Comparison of ENCODE assay signal across 14 cellular contexts in the genomic region with DNA sequence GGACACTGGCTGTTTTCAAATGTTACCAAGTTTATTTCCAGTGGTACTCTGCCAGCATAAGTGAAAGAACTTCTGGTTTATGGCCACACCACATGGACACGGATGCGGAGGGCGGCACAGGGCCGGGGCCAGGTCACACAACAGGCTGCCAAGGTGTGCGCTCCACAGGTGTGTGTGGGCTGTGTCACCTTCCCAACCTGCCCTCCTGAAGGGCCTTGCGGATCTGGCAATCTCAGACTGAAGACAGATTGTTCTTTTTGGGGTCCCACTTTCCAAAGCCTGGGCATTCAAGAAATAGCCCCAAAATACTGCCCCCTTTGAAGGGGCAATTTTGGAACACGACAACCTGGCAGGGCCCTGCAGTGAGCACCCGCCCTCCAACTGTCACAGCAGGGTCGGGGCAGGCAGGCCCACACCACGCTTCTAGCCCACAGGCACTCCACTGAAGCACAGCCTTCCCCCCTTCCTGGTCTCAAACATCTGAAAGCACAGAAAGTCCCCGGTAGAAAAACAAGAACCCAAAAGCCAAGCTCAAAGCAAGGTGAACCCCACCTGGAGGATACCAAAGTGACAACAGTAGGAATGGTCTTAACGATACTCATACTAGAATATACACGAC. TPM values are rescaled to one million over a fixed set of nuclear protein-coding genes. Genes with fewer than 3 reads are reported as not detected.
DNase-seq lines count a peak whose midpoint lies in the region; ATAC-seq, FAIRE-seq and TF ChIP-seq lines count a peak whose summit lies in the region.
"Had no signal": no experiment of that assay in that cellular context is flagged by ENCODE, and none has a peak within 500 bp of the region (broad histone marks: within the 10 kb centered on the region; RNA-seq: fewer than 3 reads in every experiment).

No MANE protein-coding gene starts in this region.

- H4K91ac ChIP-seq in H1 (replicated peaks; ENCODE audit: insufficient read length, low read length) = no peak overlapping the region

- H3K23me2 ChIP-seq in H1 (ENCODE audit: low read depth, low read length) = peaks cover 6% of the 10 kb centered on the region

- no peak for TF ChIP-seq CTCF in CD4-positive, alpha-beta T cell (IDR thresholded peaks at IDR 0.05)
- no peak for TF ChIP-seq CTCF in H1 (IDR thresholded peaks at IDR 0.05; ENCODE audit: control extremely low read depth in 1 of 3, insufficient read depth in 1 of 3, low read depth in 1 of 3, low read length in 3 of 3)
- TF ChIP-seq CTCF in progenitor cell of endocrine pancreas (IDR thresholded peaks at IDR 0.05; ENCODE audit: unreplicated experiment) = no peak

- no peak overlapping the region for H4K5ac ChIP-seq in H1 (ENCODE audit: insufficient read length, low read depth, low read length)

- peak overlapping the region; percentile 40 for H3K27ac ChIP-seq in CD4-positive, alpha-beta T cell (ENCODE audit: low read depth, low read length)
- H3K27ac ChIP-seq in H1 (ENCODE audit: low read depth, low read length) = no peak overlapping the region

- H3K4me3 ChIP-seq in H1 (ENCODE audit: extremely low read depth in 1 of 4, insufficient read depth in 2 of 4, low read depth in 3 of 4, low read length in 4 of 4) = no peak overlapping the region
- H3K4me3 ChIP-seq in MG63 = no peak overlapping the region

- H2AFZ ChIP-seq in H1 (ENCODE audit: low read length) = no peak overlapping the region

- CTCF ChIA-PET in CD4-positive, alpha-beta T cell (lab: Charles Lee) = interaction anchor here (1.1 kb wide), 1 partner anchor 26 kb away, joined by 3 read pairs; no protein-coding TSS in a partner anchor
- CTCF ChIA-PET in T-cell (lab: Charles Lee) = no interaction called here
- CTCF ChIA-PET in H1 (lab: Charles Lee; ENCODE audit: partially characterized antibody) = interaction anchor here (1.0 to 1.8 kb wide), 3 partner anchors 27 to 52 kb away, joined by 3 to 8 read pairs (median 3); no protein-coding TSS in a partner anchor
- CTCF ChIA-PET in HEK293T (lab: Yijun Ruan, JAX) = no interaction called here

- no peak for TF ChIP-seq EP300 in H1 (IDR thresholded peaks at IDR 0.05; ENCODE audit: borderline replicate concordance in 1 of 2, low read depth in 2 of 2, low read length in 2 of 2)

- no peak overlapping the region for H4K8ac ChIP-seq in H1 (ENCODE audit: extremely low read depth, insufficient read depth, low read length)

- peak overlapping the region; percentile 17 for H3K4ac ChIP-seq in H1 (replicated peaks; ENCODE audit: insufficient read length, low read depth, low read length)

- no peaks in the 10 kb centered on the region for H3K9me3 Mint-ChIP-seq in CD4-positive, alpha-beta T cell
- no peaks in the 10 kb centered on the region for H3K9me3 Mint-ChIP-seq in T-cell
- no peaks in the 10 kb centered on the region for H3K9me3 Mint-ChIP-seq in progenitor cell of endocrine pancreas (ENCODE audit: low read depth)

- no peaks in the 10 kb centered on the region for H3K27me3 ChIP-seq in CD4-positive, alpha-beta T cell (ENCODE audit: control insufficient read depth, insufficient read depth, low read length)
- H3K27me3 ChIP-seq in H1 (replicated peaks in 1 of 4; ENCODE audit: control insufficient read depth in 3 of 4, extremely low read depth in 1 of 4, insufficient read depth in 3 of 4, low read length in 3 of 4) (peaks cover 0 to 5% (median 5%) of the 10 kb centered on the region in 4 experiments; a peak in 3 of 7 replicates), MG63 (no peaks in the 10 kb centered on the region)

- H2BK15ac ChIP-seq in H1 (ENCODE audit: low read length) = no peak overlapping the region

- H3K4me2 ChIP-seq in H1 (ENCODE audit: insufficient read depth in 1 of 2, low read depth in 2 of 2, low read length in 2 of 2) = peak overlapping the region in 1 of 2 experiments; percentile 12; a peak in 1 of 4 replicates

- TF ChIP-seq RAD21 in H1 (IDR thresholded peaks at IDR 0.05 in 1 of 2, conservative IDR thresholded peaks at IDR 0.05 in 1 of 2; ENCODE audit: low read depth in 2 of 2, low read length in 2 of 2) = no peak

- no peak overlapping the region for H2AK5ac ChIP-seq in H1 (ENCODE audit: low read depth, low read length)

- no peak for FAIRE-seq in H1 (lab: Jason Lieb, UNC)
- FAIRE-seq: urothelium cell line had no signal

- peak in 1 of 10 experiments; percentile 13 for DNase-seq in CD4-positive, alpha-beta T cell
- DNase-seq in T-cell = peak in 12 of 34 experiments; percentile 15 to 55 (median 28)
- DNase-seq in H1 (ENCODE audit: low read depth in 1 of 2, low spot score in 2 of 2) = no peak
- DNase-seq in progenitor cell of endocrine pancreas (ENCODE audit: low spot score, unreplicated experiment) = no peak
- DNase-seq in stimulated activated CD8-positive, alpha-beta memory T cell treated with anti-CD3 and anti-CD28 coated beads, Interleukin-4, amount 100 ng/mL, for 48 hours = no peak
- DNase-seq in MG63 = no peak
- DNase-seq in HEK293T (ENCODE audit: extremely low spot score) = no peak
- DNase-seq: cerebellar nuclear complex; NCI-H1048; NK-92 treated with Interleukin-12 subunit alpha and Interleukin-12 subunit beta, amount 100 ng/mL, for 24 hours; stimulated activated CD4-positive, alpha-beta T cell treated with anti-CD3 and anti-CD28 coated beads, Interleukin-1b, Interleukin-23, amount 100 ng/mL, for 48 hours had no signal

- no peak overlapping the region for H2BK20ac ChIP-seq in H1 (ENCODE audit: low read length)

- no peaks in the 10 kb centered on the region for H3K27me3 Mint-ChIP-seq in CD4-positive, alpha-beta T cell
- H3K27me3 Mint-ChIP-seq in T-cell = no peaks in the 10 kb centered on the region
- peaks cover 1% of the 10 kb centered on the region for H3K27me3 Mint-ChIP-seq in progenitor cell of endocrine pancreas

- H2BK120ac ChIP-seq in H1 (replicated peaks; ENCODE audit: low read depth, low read length) = no peak overlapping the region

- intact Hi-C loops in CD4-positive, alpha-beta T cell (cut with DNase I, micrococcal nuclease) = loop anchor here (1.0 to 5.0 kb wide), 2 partner anchors 33 to 51 kb away; no protein-coding TSS in a partner anchor

- no peak overlapping the region for H2BK5ac ChIP-seq in H1 (ENCODE audit: low read depth, low read length)

- no peak overlapping the region for H2BK12ac ChIP-seq in H1 (ENCODE audit: low read depth, low read length)

- H3K14ac ChIP-seq in H1 (ENCODE audit: insufficient read length) = no peak overlapping the region

- peaks cover 52 to 76% of the 10 kb centered on the region in 2 experiments for H3K79me2 ChIP-seq in H1 (ENCODE audit: control insufficient read depth in 1 of 2, insufficient read depth in 2 of 2, low read length in 2 of 2)

- peaks cover 35% of the 10 kb centered on the region for H3K79me1 ChIP-seq in H1 (ENCODE audit: low read depth, low read length)

- H3K4me1 ChIP-seq in H1 (replicated peaks in 1 of 4; ENCODE audit: control insufficient read depth in 3 of 4, insufficient read depth in 4 of 4, low read length in 3 of 4) = peaks cover 0 to 30% (median 7%) of the 10 kb centered on the region in 4 experiments; a peak in 6 of 7 replicates

- H3K4me3 Mint-ChIP-seq in CD4-positive, alpha-beta T cell = peak overlapping the region; percentile 90
- H3K4me3 Mint-ChIP-seq in T-cell (peak overlapping the region; percentile 57 to 95 (median 87)), progenitor cell of endocrine pancreas (ENCODE audit: low read depth) (peak overlapping the region; percentile 96)

- no peak overlapping the region for H3K9ac ChIP-seq in H1 (replicated peaks in 1 of 4; ENCODE audit: extremely low read depth in 1 of 4, low read depth in 3 of 4, low read length in 3 of 4)

- H4K20me1 ChIP-seq in H1 (replicated peaks in 1 of 2; ENCODE audit: control insufficient read depth in 1 of 2, insufficient read depth in 2 of 2, low read length in 2 of 2) = peaks cover 50 to 56% of the 10 kb centered on the region in 2 experiments

- TF ChIP-seq POLR2A in H1 (IDR thresholded peaks at IDR 0.05; ENCODE audit: control extremely low read depth in 1 of 2, low read depth in 2 of 2, low read length in 2 of 2) (no peak; a peak in 1 of 3 replicates), GM18505 (IDR thresholded peaks at IDR 0.05; ENCODE audit: borderline replicate concordance, extremely low read depth, insufficient read depth, insufficient read length) (no peak)

- H3K23ac ChIP-seq in H1 (ENCODE audit: insufficient read length) = no peak overlapping the region

- no peak for ATAC-seq in CD4-positive, alpha-beta T cell (ENCODE audit: poor library complexity)
- peak in 1 of 4 experiments; percentile 16 for ATAC-seq in T-cell (replicated peaks in 1 of 4)
- ATAC-seq in GM18505 (IDR thresholded peaks at IDR 0.05; ENCODE audit: unreplicated experiment) = no peak

- peak overlapping the region; percentile 85 for H3K27ac Mint-ChIP-seq in CD4-positive, alpha-beta T cell
- H3K27ac Mint-ChIP-seq in T-cell (peak overlapping the region; percentile 74 to 93), progenitor cell of endocrine pancreas (peak overlapping the region; percentile 76)

- no peak overlapping the region for H3K56ac ChIP-seq in H1 (replicated peaks; ENCODE audit: insufficient read length, low read depth, low read length)

- WGBS in H1 (ENCODE audit: extremely low coverage in 1 of 2, insufficient coverage in 1 of 2, insufficient read length in 1 of 2, insufficient replicate concordance in 2 of 2, low coverage in 1 of 2, low lambda C conversion rate in 2 of 2, missing lambda C conversion rate in 1 of 2), 2 experiments = 95% methylated on average over 13 of the region's 13 CpGs; no CpG with 5 or more reads in 1 of the 2 experiments

- no peak overlapping the region for H3K18ac ChIP-seq in H1 (ENCODE audit: extremely low read depth, low read length)

- peaks cover 74% of the 10 kb centered on the region for H3K36me3 Mint-ChIP-seq in CD4-positive, alpha-beta T cell (ENCODE audit: low read depth)
- H3K36me3 Mint-ChIP-seq in T-cell (peaks cover 37% of the 10 kb centered on the region), progenitor cell of endocrine pancreas (ENCODE audit: insufficient read depth) (peaks cover 33% of the 10 kb centered on the region)

- no peaks in the 10 kb centered on the region for H3K9me3 ChIP-seq in CD4-positive, alpha-beta T cell (ENCODE audit: control insufficient read depth, low read length)
- H3K9me3 ChIP-seq in H1 (ENCODE audit: insufficient read depth in 2 of 2, low read depth in 1 of 2, low read length in 1 of 2) (no peaks in the 10 kb centered on the region), MG63 (no peaks in the 10 kb centered on the region)

- peaks cover 64% of the 10 kb centered on the region for H3K4me1 Mint-ChIP-seq in CD4-positive, alpha-beta T cell (ENCODE audit: low read depth)
- H3K4me1 Mint-ChIP-seq in T-cell (peaks cover 69 to 75% (median 70%) of the 10 kb centered on the region in 3 donors), progenitor cell of endocrine pancreas (ENCODE audit: low read depth) (peaks cover 55% of the 10 kb centered on the region)

- H3K36me3 ChIP-seq in H1 (ENCODE audit: control insufficient read depth in 2 of 4, insufficient read depth in 4 of 4, low read length in 3 of 4) = peaks cover 10 to 38% (median 16%) of the 10 kb centered on the region in 4 experiments
- H3K36me3 ChIP-seq in MG63 = peaks cover 66% of the 10 kb centered on the region

- POLR2A ChIA-PET in CD4-positive, alpha-beta T cell (lab: Charles Lee) = interaction anchor here (0.6 to 2.0 kb wide), 3 partner anchors 27 to 69 kb away, joined by 3 to 7 read pairs (median 3); no protein-coding TSS in a partner anchor
- POLR2A ChIA-PET in T-cell (lab: Charles Lee) = interaction anchor here in 1 of 2 donors (0.5 kb wide), 1 partner anchor 41 kb away, joined by 5 read pairs; no protein-coding TSS in a partner anchor
- POLR2A ChIA-PET in H1 (lab: Charles Lee; ENCODE audit: partially characterized antibody) = interaction anchor here (0.9 to 6.4 kb wide), 8 partner anchors 12 to 33 kb away, joined by 3 to 39 read pairs (median 4); no protein-coding TSS in a partner anchor
- POLR2A ChIA-PET in HEK293T (lab: Yijun Ruan, JAX) = interaction anchor here (1.0 to 1.7 kb wide), 4 partner anchors 15 to 23 kb away, joined by 3 to 4 read pairs (median 4); no protein-coding TSS in a partner anchor

RNA-seq across cellular contexts. Expression of a gene that starts 3.5 kb away (rescaled TPM):
- total RNA-seq in CD4-positive, alpha-beta T cell = 100 to 1,000 TPM; 277 to 286 TPM
- total RNA-seq in T-cell (100 to 1,000 TPM; 177 to 273 (median 194) TPM), progenitor cell of endocrine pancreas (224 and 227 TPM in 2 replicates)
- total RNA-seq in H1 (2021; fragmentation: NEBNext Ultra II Directional; extraction: Animal tissue kit (Norgen Biotek cat#: 25700)) = 103 and 107 TPM in 2 replicates
- polyA plus RNA-seq in H1 (2011; rRNA removed) = 73.5 and 114 TPM in 2 replicates
- 90.3 TPM for polyA plus RNA-seq in H1 (2011; cell fraction: cytosol; rRNA removed)
- 219 TPM for polyA plus RNA-seq in H1 (2011; cell fraction: nucleus; rRNA removed)
- 88.4 to 98.7 TPM (median 95.5 TPM) in 4 replicates for polyA plus RNA-seq in H1 (2012, experiment 1 of 2)
- 70.5 TPM for polyA plus RNA-seq in H1 (2012, experiment 2 of 2)
- polyA plus RNA-seq in H1 (2013, experiment 1 of 2) = 70.2 TPM
- 70.1 TPM for polyA plus RNA-seq in H1 (2013, experiment 2 of 2)
- 71.2 and 71.6 TPM in 2 replicates for polyA minus RNA-seq in H1 (2011; rRNA and poly(A)+ RNA removed)
- polyA minus RNA-seq in H1 (2011; cell fraction: cytosol; rRNA and poly(A)+ RNA removed) = 31.2 TPM
- polyA minus RNA-seq in H1 (2011; cell fraction: nucleus; rRNA and poly(A)+ RNA removed) = 60.9 TPM
- 60.2 and 104 TPM in 2 replicates for total RNA-seq in MG63 (2014; rRNA removed; shearing (Covaris generic); ENCODE audit: low replicate concordance)

RNA-seq across cellular contexts. Expression of a gene that starts 41.1 kb away (rescaled TPM):
- total RNA-seq in CD4-positive, alpha-beta T cell = 10 to 100 TPM; 93.4 to 99.0 TPM
- total RNA-seq in T-cell (10 to 100 TPM; 31.9 to 47.3 (median 40.9) TPM), progenitor cell of endocrine pancreas (5.4 and 5.9 TPM in 2 replicates)
- total RNA-seq in H1 (2021; fragmentation: NEBNext Ultra II Directional; extraction: Animal tissue kit (Norgen Biotek cat#: 25700)) = 3.6 and 3.8 TPM in 2 replicates
- polyA plus RNA-seq in H1 (2011; rRNA removed) = 8.7 and 12.2 TPM in 2 replicates
- polyA plus RNA-seq in H1 (2011; cell fraction: cytosol; rRNA removed) = 10.9 TPM
- polyA plus RNA-seq in H1 (2011; cell fraction: nucleus; rRNA removed) = 11.1 TPM
- 4.4 to 12.8 TPM (median 9.7 TPM) in 4 replicates for polyA plus RNA-seq in H1 (2012, experiment 1 of 2)
- 4.5 TPM for polyA plus RNA-seq in H1 (2012, experiment 2 of 2)
- 15.4 TPM for polyA plus RNA-seq in H1 (2013, experiment 1 of 2)
- polyA plus RNA-seq in H1 (2013, experiment 2 of 2) = 12.6 TPM
- polyA minus RNA-seq in H1 (2011; rRNA and poly(A)+ RNA removed) = 5.7 and 10.2 TPM in 2 replicates
- polyA minus RNA-seq in H1 (2011; cell fraction: cytosol; rRNA and poly(A)+ RNA removed) = 18.5 TPM
- 9.7 TPM for polyA minus RNA-seq in H1 (2011; cell fraction: nucleus; rRNA and poly(A)+ RNA removed)
- 529 and 652 TPM in 2 replicates for total RNA-seq in MG63 (2014; rRNA removed; shearing (Covaris generic); ENCODE audit: low replicate concordance)

RNA-seq across cellular contexts. Expression of a gene that starts 47.4 kb away (rescaled TPM):
- total RNA-seq in CD4-positive, alpha-beta T cell = 100 to 1,000 TPM; 225 to 234 TPM
- total RNA-seq in T-cell (100 to 1,000 TPM; 104 to 265 (median 135) TPM), progenitor cell of endocrine pancreas (0.31 and 0.46 TPM in 2 replicates)
- 0.86 and 1.3 TPM in 2 replicates for total RNA-seq in H1 (2021; fragmentation: NEBNext Ultra II Directional; extraction: Animal tissue kit (Norgen Biotek cat#: 25700))
- 0.83 and 1.8 TPM in 2 replicates for polyA plus RNA-seq in H1 (2011; rRNA removed)
- 0.90 TPM for polyA plus RNA-seq in H1 (2011; cell fraction: cytosol; rRNA removed)
- polyA plus RNA-seq in H1 (2011; cell fraction: nucleus; rRNA removed) = 1.3 TPM
- polyA plus RNA-seq in H1 (2012, experiment 1 of 2) = 0.37 to 2.0 TPM (median 1.2 TPM) in 4 replicates
- polyA plus RNA-seq in H1 (2012, experiment 2 of 2) = 0.37 TPM
- polyA plus RNA-seq in H1 (2013, experiment 1 of 2) = 1.7 TPM
- polyA plus RNA-seq in H1 (2013, experiment 2 of 2) = 1.9 TPM
- 0.12 TPM in 1 of 2 replicates, not detected in the other for polyA minus RNA-seq in H1 (2011; rRNA and poly(A)+ RNA removed)
- polyA minus RNA-seq in H1 (2011; cell fraction: cytosol; rRNA and poly(A)+ RNA removed) = not detected
- polyA minus RNA-seq in H1 (2011; cell fraction: nucleus; rRNA and poly(A)+ RNA removed) = 0.50 TPM
- not detected in 2 replicates for total RNA-seq in MG63 (2014; rRNA removed; shearing (Covaris generic); ENCODE audit: low replicate concordance)
- total RNA-seq: myocyte had no signal

RNA-seq across cellular contexts. Expression of a gene that starts 57.3 kb away (rescaled TPM):
- 100 to 1,000 TPM; 129 to 135 TPM for total RNA-seq in CD4-positive, alpha-beta T cell
- total RNA-seq in T-cell = 100 to 1,000 TPM in 3 of 5 donors, 10 to 100 TPM in 2; 86.4 to 127 (median 103) TPM
- 12.6 and 12.9 TPM in 2 replicates for total RNA-seq in H1 (2021; fragmentation: NEBNext Ultra II Directional; extraction: Animal tissue kit (Norgen Biotek cat#: 25700))
- 8.4 and 10.1 TPM in 2 replicates for polyA plus RNA-seq in H1 (2011; rRNA removed)
- polyA plus RNA-seq in H1 (2011; cell fraction: cytosol; rRNA removed) = 8.7 TPM
- polyA plus RNA-seq in H1 (2011; cell fraction: nucleus; rRNA removed) = 44.1 TPM
- polyA plus RNA-seq in H1 (2012, experiment 1 of 2) = 10.7 to 12.8 TPM (median 12.1 TPM) in 4 replicates
- polyA plus RNA-seq in H1 (2012, experiment 2 of 2) = 6.4 TPM
- 9.8 TPM for polyA plus RNA-seq in H1 (2013, experiment 1 of 2)
- 7.5 TPM for polyA plus RNA-seq in H1 (2013, experiment 2 of 2)
- polyA minus RNA-seq in H1 (2011; rRNA and poly(A)+ RNA removed) = 7.7 and 10.1 TPM in 2 replicates
- polyA minus RNA-seq in H1 (2011; cell fraction: cytosol; rRNA and poly(A)+ RNA removed) = 8.0 TPM
- polyA minus RNA-seq in H1 (2011; cell fraction: nucleus; rRNA and poly(A)+ RNA removed) = 20.7 TPM
- 79.0 and 79.3 TPM in 2 replicates for total RNA-seq in progenitor cell of endocrine pancreas
- 6.9 and 8.2 TPM in 2 replicates for total RNA-seq in MG63 (2014; rRNA removed; shearing (Covaris generic); ENCODE audit: low replicate concordance)

Comparison
In these comparisons a context has a peak if more than half of its experiments do, and no peak if none do; other contexts are left out.
1. RNA of a gene that starts 47.4 kb away (total RNA-seq): 225 to 234 TPM in CD4-positive, alpha-beta T cell and 104 to 265 TPM in T-cell; 0.86 to 1.3 TPM in H1, 0.31 to 0.46 TPM in progenitor cell of endocrine pancreas and not detected in MG63; every median in the first group is over 10 times any median in the second.
2. CTCF ChIA-PET loops: an anchor here in CD4-positive, alpha-beta T cell (1.1 kb wide) and H1 (1.0 to 1.8 kb wide); none called in T-cell and HEK293T.
3. Peak in every context shown above with its lines, with median percentiles within 50 percentile points of each other: H3K27ac Mint-ChIP-seq and H3K4me3 Mint-ChIP-seq.